In the genomic region with DNA sequence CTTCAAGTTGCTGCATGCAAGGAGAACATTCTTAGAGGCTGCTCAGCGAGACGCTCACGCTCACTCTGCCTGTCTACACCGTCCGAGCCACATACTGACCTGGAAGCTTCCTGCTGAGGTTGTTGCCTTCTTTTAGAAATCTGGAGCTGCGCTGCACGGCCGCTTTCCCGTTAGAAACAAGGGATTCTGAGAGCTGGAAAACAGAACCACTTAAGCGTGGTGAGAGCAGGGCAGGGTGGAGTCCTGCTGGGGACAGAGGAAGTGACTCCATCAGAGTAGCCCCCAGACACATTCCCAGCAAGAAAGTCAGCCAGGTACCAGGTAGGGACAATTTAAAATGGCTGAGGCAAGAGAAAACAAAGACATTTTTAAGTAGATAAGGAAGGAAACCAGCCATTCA, we compare ENCODE assay signal across 29 cellular contexts.
"Had no signal": no experiment of that assay in that cellular context is flagged by ENCODE, and none has a peak within 500 bp of the region (broad histone marks: within the 10 kb centered on the region; RNA-seq: fewer than 3 reads in every experiment).

No MANE protein-coding gene starts in this region.

- H3K4me2 ChIP-seq: PC-9 had no signal

- H3K36me3 ChIP-seq: ascending aorta had no signal

- DNase-seq: activated CD4-positive, alpha-beta T cell treated with anti-CD3 and anti-CD28 coated beads for 1 hour; activated CD4-positive, alpha-beta T cell treated with anti-CD3 and anti-CD28 coated beads for 48 hours; activated CD4-positive, CD25-positive, alpha-beta regulatory T cell; activated CD8-positive, alpha-beta T cell treated with anti-CD3 and anti-CD28 coated beads for 36 hours; activated gamma-delta T cell; activated naive CD4-positive, alpha-beta T cell treated with Interleukin-2 at 50 U/mL for 16 hours; activated naive CD8-positive, alpha-beta T cell treated with anti-CD3 and anti-CD28 coated beads, Interleukin-2, amount 10 ng/mL, durations not matched to agents 7 days and 5 days; activated T-cell treated with anti-CD3 and anti-CD28 coated beads, Interleukin-2, amount 50 U/mL, for 24 hours; amygdala; NCI-H1092 treated with DMSO at 0.1 percent for 48 hours; NCI-H1417 treated with DMSO at 0.1 percent for 48 hours; NCI-H187 treated with DMSO at 0.1 percent for 48 hours; NCI-H2081 treated with DMSO at 0.1 percent for 48 hours; NCI-H2171; NCI-H510A; NCI-H526; NCI-H748 treated with DMSO at 0.1 percent for 48 hours; PC-9; SW 1271; T-helper 1 cell; T-helper 2 cell; T-helper 9 cell had no signal

- H3K9me3 Mint-ChIP-seq: activated CD8-positive, alpha-beta T cell treated with anti-CD3 and anti-CD28 coated beads for 36 hours; activated naive CD4-positive, alpha-beta T cell treated with anti-CD3 and anti-CD28 coated beads, Interleukin-2, amount 50 U/mL, for 24 hours; activated naive CD8-positive, alpha-beta T cell treated with anti-CD3 and anti-CD28 coated beads, Interleukin-2, amount 10 ng/mL, durations not matched to agents 7 days and 5 days; activated T-cell treated with anti-CD3 and anti-CD28 coated beads, Interleukin-2, amount 50 U/mL, for 24 hours; activated T-helper 2 cell treated with anti-CD3 and anti-CD28 coated beads, Interferon-gamma antibody, Interleukin-2, Interleukin-4, amounts not matched to agents 10 μg/mL and 5 μg/mL and 100 μg/mL, durations not matched to agents 14 hours and 24 hours and 36 hours had no signal

- H3K27ac Mint-ChIP-seq: activated CD8-positive, alpha-beta T cell treated with anti-CD3 and anti-CD28 coated beads for 36 hours; activated naive CD4-positive, alpha-beta T cell treated with anti-CD3 and anti-CD28 coated beads, Interleukin-2, amount 50 U/mL, for 24 hours; activated naive CD8-positive, alpha-beta T cell treated with anti-CD3 and anti-CD28 coated beads, Interleukin-2, amount 10 ng/mL, durations not matched to agents 7 days and 5 days; activated T-cell treated with anti-CD3 and anti-CD28 coated beads, Interleukin-2, amount 50 U/mL, for 24 hours; activated T-helper 2 cell treated with anti-CD3 and anti-CD28 coated beads, Interferon-gamma antibody, Interleukin-2, Interleukin-4, amounts not matched to agents 10 μg/mL and 5 μg/mL and 100 μg/mL, durations not matched to agents 14 hours and 24 hours and 36 hours had no signal

- H3K4me1 ChIP-seq: ascending aorta had no signal

- H3K27me3 Mint-ChIP-seq: activated CD8-positive, alpha-beta T cell treated with anti-CD3 and anti-CD28 coated beads for 36 hours; activated T-cell treated with anti-CD3 and anti-CD28 coated beads, Interleukin-2, amount 50 U/mL, for 24 hours had no signal

- H3K4me3 Mint-ChIP-seq: activated CD8-positive, alpha-beta T cell treated with anti-CD3 and anti-CD28 coated beads for 36 hours; activated naive CD4-positive, alpha-beta T cell treated with anti-CD3 and anti-CD28 coated beads, Interleukin-2, amount 50 U/mL, for 24 hours; activated naive CD8-positive, alpha-beta T cell treated with anti-CD3 and anti-CD28 coated beads, Interleukin-2, amount 10 ng/mL, durations not matched to agents 7 days and 5 days; activated T-cell treated with anti-CD3 and anti-CD28 coated beads, Interleukin-2, amount 50 U/mL, for 24 hours had no signal

- H3K4me1 Mint-ChIP-seq: activated naive CD4-positive, alpha-beta T cell treated with anti-CD3 and anti-CD28 coated beads, Interleukin-2, amount 50 U/mL, for 24 hours; activated naive CD8-positive, alpha-beta T cell treated with anti-CD3 and anti-CD28 coated beads, Interleukin-2, amount 10 ng/mL, durations not matched to agents 7 days and 5 days had no signal

- H3K27ac ChIP-seq: ascending aorta, cardiac muscle cell, PC-9, RWPE1, VCaP had no signal

- H3K4me3 ChIP-seq: ascending aorta, cardiac muscle cell, K562, PC-9 had no signal

- H3K27me3 ChIP-seq: ascending aorta, cardiac muscle cell had no signal

- H3K36me3 Mint-ChIP-seq: activated naive CD4-positive, alpha-beta T cell treated with anti-CD3 and anti-CD28 coated beads, Interleukin-2, amount 50 U/mL, for 24 hours; activated naive CD8-positive, alpha-beta T cell treated with anti-CD3 and anti-CD28 coated beads, Interleukin-2, amount 10 ng/mL, durations not matched to agents 7 days and 5 days had no signal
